ENCODE assay signal across 20 cellular contexts in genomic region chr12:130975116-130975515, GRCh38. TPM values are rescaled to one million over a fixed set of nuclear protein-coding genes. Genes with fewer than 3 reads are reported as not detected.
DNase-seq lines count a peak whose midpoint lies in the region; ATAC-seq, FAIRE-seq and TF ChIP-seq lines count a peak whose summit lies in the region.
"Had no signal": no experiment of that assay in that cellular context is flagged by ENCODE, and none has a peak within 500 bp of the region (broad histone marks: within the 10 kb centered on the region; RNA-seq: fewer than 3 reads in every experiment).

No MANE protein-coding gene starts in this region.

- no peak for DNase-seq in activated naive CD4-positive, alpha-beta T cell treated with anti-CD3 and anti-CD28 coated beads, Interleukin-2, amount 50 U/mL, for 72 hours (ENCODE audit: low spot score in 2 of 2)
- DNase-seq in GM12892 (ENCODE audit: insufficient read length) (no peak), coronary artery (ENCODE audit: low spot score) (peak; percentile 62), mesenteric fat pad (ENCODE audit: low spot score) (peak; percentile 53), superior temporal gyrus (ENCODE audit: extremely low spot score) (no peak), SHP77 (lab: John Stamatoyannopoulos, UW) (no peak)
- DNase-seq: AML-193; Caco-2; CD4-positive, alpha-beta T cell; H9; IMR-90 had no signal

- peak overlapping the region; percentile 1 for H3K27ac Mint-ChIP-seq in activated naive CD4-positive, alpha-beta T cell treated with anti-CD3 and anti-CD28 coated beads, Interleukin-2, amount 50 U/mL, for 24 hours
- H3K27ac Mint-ChIP-seq in activated naive CD4-positive, alpha-beta T cell treated with anti-CD3 and anti-CD28 coated beads, Interleukin-2, amount 50 U/mL, for 72 hours, result no peak overlapping the region
- H3K27ac Mint-ChIP-seq: CD4-positive, alpha-beta T cell; GM23338; H9 had no signal

- no peak overlapping the region for H3K4me3 Mint-ChIP-seq in activated naive CD4-positive, alpha-beta T cell treated with anti-CD3 and anti-CD28 coated beads, Interleukin-2, amount 50 U/mL, for 24 hours
- H3K4me3 Mint-ChIP-seq: CD4-positive, alpha-beta T cell; GM23338; H9 had no signal

- H3K4me3 ChIP-seq in coronary artery, result no peak overlapping the region
- H3K4me3 ChIP-seq: A549, GM23338 had no signal

- no peak overlapping the region for H3K27ac ChIP-seq in coronary artery
- H3K27ac ChIP-seq: 22Rv1, A549, C4-2B had no signal

- no peaks in the 10 kb centered on the region for H3K27me3 Mint-ChIP-seq in activated naive CD4-positive, alpha-beta T cell treated with anti-CD3 and anti-CD28 coated beads, Interleukin-2, amount 50 U/mL, for 24 hours
- H3K27me3 Mint-ChIP-seq: CD4-positive, alpha-beta T cell had no signal

- FAIRE-seq in GM12892 (lab: Jason Lieb, UNC), result peak; percentile 14
- FAIRE-seq: A549, D721Med, G401.6, HTR-8/SVneo had no signal

- H3K36me3 Mint-ChIP-seq in activated naive CD4-positive, alpha-beta T cell treated with anti-CD3 and anti-CD28 coated beads, Interleukin-2, amount 50 U/mL, for 24 hours, result no peaks in the 10 kb centered on the region
- H3K36me3 Mint-ChIP-seq in activated naive CD4-positive, alpha-beta T cell treated with anti-CD3 and anti-CD28 coated beads, Interleukin-2, amount 50 U/mL, for 72 hours, result no peaks in the 10 kb centered on the region

- H3K9me3 Mint-ChIP-seq in activated naive CD4-positive, alpha-beta T cell treated with anti-CD3 and anti-CD28 coated beads, Interleukin-2, amount 50 U/mL, for 24 hours, result no peaks in the 10 kb centered on the region
- no peaks in the 10 kb centered on the region for H3K9me3 Mint-ChIP-seq in activated naive CD4-positive, alpha-beta T cell treated with anti-CD3 and anti-CD28 coated beads, Interleukin-2, amount 50 U/mL, for 72 hours
- H3K9me3 Mint-ChIP-seq: CD4-positive, alpha-beta T cell; GM23338; H9 had no signal

- ATAC-seq in activated naive CD4-positive, alpha-beta T cell treated with anti-CD3 and anti-CD28 coated beads, Interleukin-2, amount 50 U/mL, for 72 hours, result no peak
- no peak for ATAC-seq in GM18505 (IDR thresholded peaks at IDR 0.05; ENCODE audit: unreplicated experiment)
- ATAC-seq: A549, GM23338 had no signal

- TF ChIP-seq POLR2A in GM12892 (IDR thresholded peaks at IDR 0.05; ENCODE audit: low read depth, low read length), result no peak
- TF ChIP-seq POLR2A in GM18505 (IDR thresholded peaks at IDR 0.05; ENCODE audit: borderline replicate concordance, extremely low read depth, insufficient read depth, insufficient read length), result no peak

- no peaks in the 10 kb centered on the region for H3K4me1 Mint-ChIP-seq in activated naive CD4-positive, alpha-beta T cell treated with anti-CD3 and anti-CD28 coated beads, Interleukin-2, amount 50 U/mL, for 24 hours

- no peak for TF ChIP-seq CTCF in coronary artery (IDR thresholded peaks at IDR 0.05)

RNA-seq across cellular contexts. Expression of gene ADGRD1, which starts 21.4 kb away (rescaled TPM):
- total RNA-seq in activated naive CD4-positive, alpha-beta T cell treated with anti-CD3 and anti-CD28 coated beads, Interleukin-2, amount 50 U/mL, for 72 hours, result under 1 TPM in 1 of 2 donors, not detected in 1; 0.70 TPM
- polyA plus RNA-seq in GM12892 (2012; ENCODE audit: missing spikeins), result 0.91 TPM
- 28.5 TPM for total RNA-seq in mesenteric fat pad
- total RNA-seq: IMR-90 had no signal
- polyA plus RNA-seq: GM23338, IMR-90 had no signal

Comparison
In these comparisons a context has a peak if more than half of its experiments do, and no peak if none do; other contexts are left out.
1. DNase-seq: peak in coronary artery (single experiment) and mesenteric fat pad (single experiment); none in activated naive CD4-positive, alpha-beta T cell treated with anti-CD3 and anti-CD28 coated beads, Interleukin-2, amount 50 U/mL, for 72 hours (0 of 2), GM12892 (single experiment), superior temporal gyrus (single experiment) and SHP77 (0 of 2).
2. RNA of gene ADGRD1, which starts 21.4 kb away (total RNA-seq): 28.5 TPM in mesenteric fat pad (single experiment); 0.70 TPM in activated naive CD4-positive, alpha-beta T cell treated with anti-CD3 and anti-CD28 coated beads, Interleukin-2, amount 50 U/mL, for 72 hours; every median in the first group is over 10 times any median in the second.